In genomic region chr9:92270511-92270910, GRCh38 we compare ENCODE assay signal across 21 cellular contexts. TPM values are rescaled to one million over a fixed set of nuclear protein-coding genes. Genes with fewer than 3 reads are reported as not detected.
DNase-seq lines count a peak whose midpoint lies in the region; ATAC-seq lines count a peak whose summit lies in the region.
"Had no signal": no experiment of that assay in that cellular context is flagged by ENCODE, and none has a peak within 500 bp of the region (broad histone marks: within the 10 kb centered on the region; RNA-seq: fewer than 3 reads in every experiment).

No MANE protein-coding gene starts in this region.

- CTCF ChIA-PET in activated CD8-positive, alpha-beta memory T cell treated with anti-CD3 and anti-CD28 coated beads, Interleukin-2, amount 10 ng/mL, durations not matched to agents 7 days and 5 days (lab: Charles Lee): no interaction called here

- H4K20me1 ChIP-seq in GM23248 (ENCODE audit: insufficient read depth): no peaks in the 10 kb centered on the region

- peaks cover 75% of the 10 kb centered on the region for H3K79me2 ChIP-seq in GM23248 (ENCODE audit: insufficient read depth)

- H3K9me3 ChIP-seq in GM23248 (ENCODE audit: low read depth): no peaks in the 10 kb centered on the region
- H3K9me3 ChIP-seq: A549, Caco-2 had no signal

- peak overlapping the region; percentile 12 for H3K27ac Mint-ChIP-seq in activated CD8-positive, alpha-beta memory T cell treated with anti-CD3 and anti-CD28 coated beads, Interleukin-2, amount 10 ng/mL, durations not matched to agents 7 days and 5 days
- peak overlapping the region; percentile 8 for H3K27ac Mint-ChIP-seq in central memory CD8-positive, alpha-beta T cell (ENCODE audit: low read depth)
- H3K27ac Mint-ChIP-seq: CD4-positive, alpha-beta T cell; GM23338; HFFc6 had no signal

- in situ Hi-C loops in GM23248 (cut with MboI): no loop called here

- no peaks in the 10 kb centered on the region for H3K9me2 ChIP-seq in GM23248 (ENCODE audit: insufficient read depth)

- no peak overlapping the region for H3K9ac ChIP-seq in GM23248

- 83 to 88% methylated on average over 5 of the region's 5 CpGs for WGBS in GM23248 (ENCODE audit: low coverage in 1 of 2, low lambda C conversion rate in 2 of 2, missing lambda C conversion rate in 2 of 2), 2 experiments

- ATAC-seq in activated CD8-positive, alpha-beta memory T cell treated with anti-CD3 and anti-CD28 coated beads, Interleukin-2, amount 10 ng/mL, durations not matched to agents 7 days and 5 days: no peak
- ATAC-seq in central memory CD8-positive, alpha-beta T cell (replicated peaks; ENCODE audit: extremely low read depth, poor library complexity, severe bottlenecking): no peak
- no peak for ATAC-seq in GM18519 (IDR thresholded peaks at IDR 0.05; ENCODE audit: low FRiP score, unreplicated experiment)
- ATAC-seq: A549, GM23338 had no signal

- H3K36me3 Mint-ChIP-seq in activated CD8-positive, alpha-beta memory T cell treated with anti-CD3 and anti-CD28 coated beads, Interleukin-2, amount 10 ng/mL, durations not matched to agents 7 days and 5 days: peaks cover 62% of the 10 kb centered on the region
- H3K36me3 Mint-ChIP-seq in central memory CD8-positive, alpha-beta T cell (ENCODE audit: insufficient read depth): peaks cover 79% of the 10 kb centered on the region

- peaks cover 3% of the 10 kb centered on the region; the same call in 1 of the 2 replicates for H3K4me1 ChIP-seq in GM23248 (ENCODE audit: insufficient read depth)
- H3K4me1 ChIP-seq: A549, Caco-2 had no signal

- DNase-seq in activated CD8-positive, alpha-beta memory T cell treated with anti-CD3 and anti-CD28 coated beads, Interleukin-2, amount 10 ng/mL, durations not matched to agents 7 days and 5 days: no peak
- DNase-seq in activated CD8-positive, alpha-beta memory T cell treated with anti-CD3 and anti-CD28 coated beads, Interleukin-2, amount 50 U/mL, for 4 hours: no peak
- no peak for DNase-seq in central memory CD8-positive, alpha-beta T cell (ENCODE audit: low spot score in 2 of 2)
- peak; percentile 3 for DNase-seq in kidney glomerular epithelial cell (lab: John Stamatoyannopoulos, UW)
- peak; percentile 5 for DNase-seq in occipital lobe (lab: John Stamatoyannopoulos, UW)
- DNase-seq in GM23248: no peak
- DNase-seq in DMS114 treated with DMSO at 0.1 percent for 48 hours (lab: John Stamatoyannopoulos, UW; ENCODE audit: unreplicated experiment): no peak
- DNase-seq: AML-193; Caco-2; CD4-positive, alpha-beta T cell; DMS153; DMS79; GDM1; HCEC 1CT; HFFc6; IMR-90 had no signal

- H3K4me2 ChIP-seq in GM23248 (ENCODE audit: unreplicated experiment): no peak overlapping the region
- H3K4me2 ChIP-seq: A549, GM23338 had no signal

- H3K27ac ChIP-seq in GM23248: no peak overlapping the region
- H3K27ac ChIP-seq: 22Rv1, A549, C4-2B had no signal

- H3K36me3 ChIP-seq in GM23248 (ENCODE audit: low read depth): peaks cover 97% of the 10 kb centered on the region

- peaks cover 6% of the 10 kb centered on the region for H3K4me1 Mint-ChIP-seq in activated CD8-positive, alpha-beta memory T cell treated with anti-CD3 and anti-CD28 coated beads, Interleukin-2, amount 10 ng/mL, durations not matched to agents 7 days and 5 days
- peaks cover 7% of the 10 kb centered on the region for H3K4me1 Mint-ChIP-seq in central memory CD8-positive, alpha-beta T cell
- H3K4me1 Mint-ChIP-seq: GM23338 had no signal

- no peaks in the 10 kb centered on the region for H3K27me3 Mint-ChIP-seq in activated CD8-positive, alpha-beta memory T cell treated with anti-CD3 and anti-CD28 coated beads, Interleukin-2, amount 10 ng/mL, durations not matched to agents 7 days and 5 days
- no peaks in the 10 kb centered on the region for H3K27me3 Mint-ChIP-seq in central memory CD8-positive, alpha-beta T cell
- H3K27me3 Mint-ChIP-seq: CD4-positive, alpha-beta T cell had no signal

- no peak overlapping the region for H2AFZ ChIP-seq in GM23248
- H2AFZ ChIP-seq: GM23338 had no signal

- no peak overlapping the region for H3K4me3 ChIP-seq in GM23248
- H3K4me3 ChIP-seq: A549, GM23338 had no signal

- H3K9me3 Mint-ChIP-seq in activated CD8-positive, alpha-beta memory T cell treated with anti-CD3 and anti-CD28 coated beads, Interleukin-2, amount 10 ng/mL, durations not matched to agents 7 days and 5 days (ENCODE audit: low read depth): no peaks in the 10 kb centered on the region
- no peaks in the 10 kb centered on the region for H3K9me3 Mint-ChIP-seq in central memory CD8-positive, alpha-beta T cell
- H3K9me3 Mint-ChIP-seq: CD4-positive, alpha-beta T cell; GM23338; HFFc6 had no signal

- H3F3A ChIP-seq in GM23248 (ENCODE audit: insufficient read depth): peaks cover 58% of the 10 kb centered on the region

- H3K27me3 ChIP-seq in GM23248 (replicated peaks; ENCODE audit: insufficient read depth): no peaks in the 10 kb centered on the region

- H3K4me3 Mint-ChIP-seq in activated CD8-positive, alpha-beta memory T cell treated with anti-CD3 and anti-CD28 coated beads, Interleukin-2, amount 10 ng/mL, durations not matched to agents 7 days and 5 days: no peak overlapping the region
- no peak overlapping the region for H3K4me3 Mint-ChIP-seq in central memory CD8-positive, alpha-beta T cell
- H3K4me3 Mint-ChIP-seq: CD4-positive, alpha-beta T cell; GM23338; HFFc6 had no signal

RNA-seq across cellular contexts. Expression of gene IARS1, which starts 23.0 kb away (rescaled TPM):
- total RNA-seq in activated CD8-positive, alpha-beta memory T cell treated with anti-CD3 and anti-CD28 coated beads, Interleukin-2, amount 10 ng/mL, durations not matched to agents 7 days and 5 days: 100 to 1,000 TPM; 146 to 179 TPM
- total RNA-seq in occipital lobe: 154 TPM
- total RNA-seq in GM23248 (2014; rRNA removed; shearing (Covaris generic)): 343 and 388 TPM in 2 replicates
- 222 and 223 TPM in 2 replicates for polyA plus RNA-seq in GM23248 (2016; fragmentation: Nextera tagmentation; extraction: Ambion mirVana)

RNA-seq across cellular contexts. Expression of gene NOL8, which starts 54.6 kb away (rescaled TPM):
- total RNA-seq in activated CD8-positive, alpha-beta memory T cell treated with anti-CD3 and anti-CD28 coated beads, Interleukin-2, amount 10 ng/mL, durations not matched to agents 7 days and 5 days: 10 to 100 TPM; 59.7 to 64.1 TPM
- 18.2 TPM for total RNA-seq in occipital lobe
- 10.4 and 15.3 TPM in 2 replicates for total RNA-seq in GM23248 (2014; rRNA removed; shearing (Covaris generic))
- polyA plus RNA-seq in GM23248 (2016; fragmentation: Nextera tagmentation; extraction: Ambion mirVana): 27.0 and 30.3 TPM in 2 replicates

RNA-seq across cellular contexts. Expression of gene CENPP, which starts 55.2 kb away (rescaled TPM):
- total RNA-seq in activated CD8-positive, alpha-beta memory T cell treated with anti-CD3 and anti-CD28 coated beads, Interleukin-2, amount 10 ng/mL, durations not matched to agents 7 days and 5 days: 10 to 100 TPM; 22.8 to 38.3 TPM
- total RNA-seq in occipital lobe: 8.6 TPM
- total RNA-seq in GM23248 (2014; rRNA removed; shearing (Covaris generic)): 0.38 and 2.5 TPM in 2 replicates
- polyA plus RNA-seq in GM23248 (2016; fragmentation: Nextera tagmentation; extraction: Ambion mirVana): 7.2 and 7.4 TPM in 2 replicates

Comparison
In these comparisons a context has a peak if more than half of its experiments do, and no peak if none do; other contexts are left out.
1. DNase-seq: peak in kidney glomerular epithelial cell (single experiment) and occipital lobe (single experiment); none in activated CD8-positive, alpha-beta memory T cell treated with anti-CD3 and anti-CD28 coated beads, Interleukin-2, amount 10 ng/mL, durations not matched to agents 7 days and 5 days (single experiment), activated CD8-positive, alpha-beta memory T cell treated with anti-CD3 and anti-CD28 coated beads, Interleukin-2, amount 50 U/mL, for 4 hours (single experiment), central memory CD8-positive, alpha-beta T cell (0 of 2), GM23248 (single experiment) and DMS114 treated with DMSO at 0.1 percent for 48 hours (single experiment).